In genomic region chr5:147887925-147888324, GRCh38 we compare ENCODE assay signal across 34 cellular contexts. TPM values are rescaled to one million over a fixed set of nuclear protein-coding genes. Genes with fewer than 3 reads are reported as not detected.
A peak's percentile ranks its signal among the peaks of the same experiment; 100 is the strongest.
DNase-seq lines count a peak whose midpoint lies in the region; ATAC-seq, FAIRE-seq and TF ChIP-seq lines count a peak whose summit lies in the region.
"Had no signal": no experiment of that assay in that cellular context is flagged by ENCODE, and none has a peak within 500 bp of the region (broad histone marks: within the 10 kb centered on the region; RNA-seq: fewer than 3 reads in every experiment).

No MANE protein-coding gene starts in this region.

- no peak for TF ChIP-seq CTCF in endothelial cell of umbilical vein (IDR thresholded peaks at IDR 0.05; ENCODE audit: extremely low read depth in 1 of 2, insufficient read depth in 1 of 2, low read depth in 1 of 2, low read length in 2 of 2)

- no peaks in the 10 kb centered on the region for H3K79me2 ChIP-seq in endothelial cell of umbilical vein (ENCODE audit: control insufficient read depth, insufficient read depth, low read length)
- H3K79me2 ChIP-seq: hepatocyte had no signal

- peaks cover 2% of the 10 kb centered on the region for H3K27me3 Mint-ChIP-seq in activated T-helper 2 cell treated with anti-CD3 and anti-CD28 coated beads, Interferon-gamma antibody, Interleukin-2, Interleukin-4, amounts not matched to agents 10 μg/mL and 5 μg/mL and 100 μg/mL, durations not matched to agents 14 hours and 24 hours and 36 hours (ENCODE audit: low read depth)
- H3K27me3 Mint-ChIP-seq: stimulated activated memory B cell treated with anti-CD40 and anti-IgM and Interleukin-4, amounts not matched to agents 10 μg/mL and 1 μg/mL and 100 μg/mL, for 72 hours had no signal

- no TSS peak for BruUV-seq in endothelial cell of umbilical vein (replicated peaks; lab: Mats Ljungman, UMichigan)

- H3K4me3 Mint-ChIP-seq in activated T-helper 2 cell treated with anti-CD3 and anti-CD28 coated beads, Interferon-gamma antibody, Interleukin-2, Interleukin-4, amounts not matched to agents 10 μg/mL and 5 μg/mL and 100 μg/mL, durations not matched to agents 14 hours and 24 hours and 36 hours (ENCODE audit: low read depth): no peak overlapping the region
- H3K4me3 Mint-ChIP-seq: activated naive CD8-positive, alpha-beta T cell; neural crest cell; stimulated activated memory B cell treated with anti-CD40 and anti-IgM and Interleukin-4, amounts not matched to agents 10 μg/mL and 1 μg/mL and 100 μg/mL, for 72 hours had no signal

- no peaks in the 10 kb centered on the region for H3K9me3 ChIP-seq in endothelial cell of umbilical vein (replicated peaks; ENCODE audit: control insufficient read depth, insufficient read depth, low read length)
- H3K9me3 ChIP-seq: esophagus squamous epithelium, gastroesophageal sphincter, MG63, ovary, upper lobe of left lung had no signal

- dilution Hi-C loops in endothelial cell of umbilical vein (cut with MboI; ENCODE audit: extremely low pct_ligation_motif_present, low sequenced_read_pairs): no loop called here

- no peaks in the 10 kb centered on the region for H4K20me1 ChIP-seq in endothelial cell of umbilical vein (replicated peaks; ENCODE audit: control insufficient read depth, extremely low read depth, insufficient read depth, low read length)

- H2AFZ ChIP-seq in endothelial cell of umbilical vein (ENCODE audit: low read depth, low read length): no peak overlapping the region
- H2AFZ ChIP-seq: hepatocyte had no signal

- no peak overlapping the region for H3K4me2 ChIP-seq in endothelial cell of umbilical vein (ENCODE audit: insufficient read depth, low read length)
- H3K4me2 ChIP-seq: hepatocyte had no signal

- H3K36me3 Mint-ChIP-seq in activated T-helper 2 cell treated with anti-CD3 and anti-CD28 coated beads, Interferon-gamma antibody, Interleukin-2, Interleukin-4, amounts not matched to agents 10 μg/mL and 5 μg/mL and 100 μg/mL, durations not matched to agents 14 hours and 24 hours and 36 hours (ENCODE audit: low read depth): no peaks in the 10 kb centered on the region
- H3K36me3 Mint-ChIP-seq: activated naive CD8-positive, alpha-beta T cell; stimulated activated memory B cell treated with anti-CD40 and anti-IgM and Interleukin-4, amounts not matched to agents 10 μg/mL and 1 μg/mL and 100 μg/mL, for 72 hours had no signal

- CTCF ChIA-PET in endothelial cell of umbilical vein (lab: Charles Lee): interaction anchor here (0.9 to 6.0 kb wide), 16 partner anchors 8 to 843 kb away, joined by 3 to 183 read pairs (median 8); no protein-coding TSS in a partner anchor

- no peaks in the 10 kb centered on the region for H3K4me1 Mint-ChIP-seq in activated T-helper 2 cell treated with anti-CD3 and anti-CD28 coated beads, Interferon-gamma antibody, Interleukin-2, Interleukin-4, amounts not matched to agents 10 μg/mL and 5 μg/mL and 100 μg/mL, durations not matched to agents 14 hours and 24 hours and 36 hours (ENCODE audit: low read depth)
- H3K4me1 Mint-ChIP-seq: neural crest cell; stimulated activated memory B cell treated with anti-CD40 and anti-IgM and Interleukin-4, amounts not matched to agents 10 μg/mL and 1 μg/mL and 100 μg/mL, for 72 hours had no signal

- H3K27me3 ChIP-seq in endothelial cell of umbilical vein (ENCODE audit: control insufficient read depth in 2 of 2, insufficient read depth in 2 of 2, low read length in 2 of 2): no peaks in the 10 kb centered on the region
- H3K27me3 ChIP-seq: esophagus squamous epithelium, gastroesophageal sphincter, hepatocyte, ovary, upper lobe of left lung had no signal

- TF ChIP-seq POLR2A in H54 (IDR thresholded peaks at IDR 0.05; ENCODE audit: low read depth, low read length) (no peak), endothelial cell of umbilical vein (IDR thresholded peaks at IDR 0.05; ENCODE audit: low read depth, low read length) (no peak), GM12891 (IDR thresholded peaks at IDR 0.05; ENCODE audit: low read depth, low read length) (no peak)

- H3K27ac Mint-ChIP-seq in activated T-helper 2 cell treated with anti-CD3 and anti-CD28 coated beads, Interferon-gamma antibody, Interleukin-2, Interleukin-4, amounts not matched to agents 10 μg/mL and 5 μg/mL and 100 μg/mL, durations not matched to agents 14 hours and 24 hours and 36 hours: no peak overlapping the region
- H3K27ac Mint-ChIP-seq: activated naive CD8-positive, alpha-beta T cell; stimulated activated memory B cell treated with anti-CD40 and anti-IgM and Interleukin-4, amounts not matched to agents 10 μg/mL and 1 μg/mL and 100 μg/mL, for 72 hours had no signal

- H3K9ac ChIP-seq in endothelial cell of umbilical vein (replicated peaks; ENCODE audit: extremely low read depth, insufficient read depth, low read length): no peak overlapping the region

- H3K9me1 ChIP-seq in endothelial cell of umbilical vein (replicated peaks; ENCODE audit: control insufficient read depth, extremely low read depth, insufficient read depth, low read length): no peaks in the 10 kb centered on the region

- FAIRE-seq in H54 (lab: Jason Lieb, UNC): peak; percentile 83
- no peak for FAIRE-seq in endothelial cell of umbilical vein (lab: Jason Lieb, UNC)
- no peak for FAIRE-seq in GM12891 (lab: Jason Lieb, UNC)

- intact Hi-C loops in endothelial cell of umbilical vein (cut with micrococcal nuclease): loop anchor here (1.0 to 2.0 kb wide), 3 partner anchors 31 to 233 kb away; no protein-coding TSS in a partner anchor
- intact Hi-C loops in activated T-helper 2 cell treated with anti-CD3 and anti-CD28 coated beads, Interferon-gamma antibody, Interleukin-2, Interleukin-4, amounts not matched to agents 10 μg/mL and 5 μg/mL and 100 μg/mL, durations not matched to agents 14 hours and 24 hours and 36 hours (cut with micrococcal nuclease): no loop called here

- ATAC-seq in HG03097 (IDR thresholded peaks at IDR 0.05; ENCODE audit: low FRiP score, unreplicated experiment): no peak
- ATAC-seq: gastroesophageal sphincter; left colon; stimulated activated memory B cell treated with anti-CD40 and anti-IgM and Interleukin-4, amounts not matched to agents 10 μg/mL and 1 μg/mL and 100 μg/mL, for 72 hours had no signal

- no peaks in the 10 kb centered on the region for H3K36me3 ChIP-seq in endothelial cell of umbilical vein (ENCODE audit: control insufficient read depth in 2 of 2, extremely low read depth in 1 of 2, insufficient read depth in 2 of 2, low read length in 2 of 2)
- H3K36me3 ChIP-seq: esophagus squamous epithelium, gastroesophageal sphincter, MG63, ovary, upper lobe of left lung, WERI-Rb-1 had no signal

- POLR2A ChIA-PET in endothelial cell of umbilical vein (lab: Charles Lee): no interaction called here

- H3K9me3 Mint-ChIP-seq in activated T-helper 2 cell treated with anti-CD3 and anti-CD28 coated beads, Interferon-gamma antibody, Interleukin-2, Interleukin-4, amounts not matched to agents 10 μg/mL and 5 μg/mL and 100 μg/mL, durations not matched to agents 14 hours and 24 hours and 36 hours: no peaks in the 10 kb centered on the region
- H3K9me3 Mint-ChIP-seq: neural crest cell; stimulated activated memory B cell treated with anti-CD40 and anti-IgM and Interleukin-4, amounts not matched to agents 10 μg/mL and 1 μg/mL and 100 μg/mL, for 72 hours had no signal

- DNase-seq in H54 (ENCODE audit: insufficient read length, low spot score) (no peak), RKO (ENCODE audit: low spot score) (peak; percentile 48), endothelial cell of umbilical vein (ENCODE audit: low read depth, low spot score) (no peak), kidney tubule cell (ENCODE audit: low spot score) (peak; percentile 80), GM12891 (ENCODE audit: insufficient read length, low spot score) (no peak), DMS 273 treated with DMSO at 0.1 percent for 48 hours (lab: John Stamatoyannopoulos, UW) (no peak)
- DNase-seq in activated T-helper 2 cell treated with anti-CD3 and anti-CD28 coated beads, Interferon-gamma antibody, Interleukin-2, Interleukin-4, amounts not matched to agents 10 μg/mL and 5 μg/mL and 100 μg/mL, durations not matched to agents 14 hours and 24 hours and 36 hours (ENCODE audit: low spot score): no peak
- DNase-seq: activated CD4-positive, alpha-beta T cell treated with anti-CD3 and anti-CD28 coated beads for 4 hours; activated effector memory CD4-positive, alpha-beta T cell treated with Interleukin-2 at 50 U/mL for 16 hours; anterior cingulate cortex; DMS153; esophagus squamous epithelium; KBM-7; left colon; MG63; NCI-H2029; NCI-H526 treated with DMSO at 0.1 percent for 48 hours; ovary; SIG-M5; upper lobe of left lung; WERI-Rb-1 had no signal

- H3K4me3 ChIP-seq in endothelial cell of umbilical vein (replicated peaks in 1 of 3; ENCODE audit: insufficient read depth in 1 of 3, low read depth in 1 of 3, low read length in 3 of 3): no peak overlapping the region
- H3K4me3 ChIP-seq: coronary artery, esophagus squamous epithelium, gastroesophageal sphincter, hepatocyte, MG63, ovary, upper lobe of left lung had no signal

- H3K27ac ChIP-seq in endothelial cell of umbilical vein (ENCODE audit: insufficient read depth, low read depth, low read length): no peak overlapping the region
- H3K27ac ChIP-seq: coronary artery, esophagus squamous epithelium, gastroesophageal sphincter, hepatocyte, ovary, upper lobe of left lung, WERI-Rb-1 had no signal

- peaks cover 8% of the 10 kb centered on the region for H3K4me1 ChIP-seq in endothelial cell of umbilical vein (ENCODE audit: control insufficient read depth, extremely low read depth, insufficient read depth, low read length)
- H3K4me1 ChIP-seq: gastroesophageal sphincter, upper lobe of left lung had no signal

RNA-seq across cellular contexts. Expression of gene SCGB3A2, which starts 9.4 kb away (rescaled TPM):
- total RNA-seq in endothelial cell of umbilical vein: not detected in 2 replicates
- not detected in 2 replicates for polyA plus RNA-seq in endothelial cell of umbilical vein
- polyA plus RNA-seq in endothelial cell of umbilical vein (2011; cell fraction: cytosol; rRNA removed): not detected in 2 replicates
- not detected in 2 replicates for polyA plus RNA-seq in endothelial cell of umbilical vein (2011; cell fraction: nucleus; rRNA removed)
- not detected in 2 replicates for polyA plus RNA-seq in endothelial cell of umbilical vein (2012)
- polyA minus RNA-seq in endothelial cell of umbilical vein: not detected in 2 replicates
- polyA minus RNA-seq in endothelial cell of umbilical vein (2011; cell fraction: cytosol; rRNA and poly(A)+ RNA removed): not detected
- polyA minus RNA-seq in endothelial cell of umbilical vein (2011; cell fraction: nucleus; rRNA and poly(A)+ RNA removed): not detected in 2 replicates
- not detected for polyA plus RNA-seq in GM12891 (2012; ENCODE audit: low read depth, missing spikeins)
- total RNA-seq in activated T-helper 2 cell treated with anti-CD3 and anti-CD28 coated beads, Interferon-gamma antibody, Interleukin-2, Interleukin-4, amounts not matched to agents 10 μg/mL and 5 μg/mL and 100 μg/mL, durations not matched to agents 14 hours and 24 hours and 36 hours: not detected in 2 replicates
- total RNA-seq: cardiac septum, esophagus squamous epithelium, G401, gastroesophageal sphincter, left colon, lung microvascular endothelial cell, neural crest cell, skeletal muscle tissue had no signal
- polyA plus RNA-seq: AG04450, BJ had no signal

RNA-seq across cellular contexts. Expression of gene C5orf46, which starts 18.4 kb away (rescaled TPM):
- total RNA-seq in endothelial cell of umbilical vein: not detected in 2 replicates
- polyA plus RNA-seq in endothelial cell of umbilical vein: 0.66 and 2.3 TPM in 2 replicates
- 1.0 and 1.1 TPM in 2 replicates for polyA plus RNA-seq in endothelial cell of umbilical vein (2011; cell fraction: cytosol; rRNA removed)
- 0.93 and 1.1 TPM in 2 replicates for polyA plus RNA-seq in endothelial cell of umbilical vein (2011; cell fraction: nucleus; rRNA removed)
- polyA plus RNA-seq in endothelial cell of umbilical vein (2012): 0.78 and 2.2 TPM in 2 replicates
- polyA minus RNA-seq in endothelial cell of umbilical vein: 0.42 TPM in 1 of 2 replicates, not detected in the other
- polyA minus RNA-seq in endothelial cell of umbilical vein (2011; cell fraction: cytosol; rRNA and poly(A)+ RNA removed): not detected
- 1.9 TPM in 1 of 2 replicates, not detected in the other for polyA minus RNA-seq in endothelial cell of umbilical vein (2011; cell fraction: nucleus; rRNA and poly(A)+ RNA removed)
- not detected for polyA plus RNA-seq in GM12891 (2012; ENCODE audit: low read depth, missing spikeins)
- total RNA-seq in activated T-helper 2 cell treated with anti-CD3 and anti-CD28 coated beads, Interferon-gamma antibody, Interleukin-2, Interleukin-4, amounts not matched to agents 10 μg/mL and 5 μg/mL and 100 μg/mL, durations not matched to agents 14 hours and 24 hours and 36 hours: not detected in 2 replicates
- total RNA-seq: esophagus squamous epithelium, G401, gastroesophageal sphincter, hepatocyte, left colon, lung microvascular endothelial cell, neural crest cell, ovary, skeletal muscle tissue, upper lobe of left lung had no signal
- polyA plus RNA-seq: AG04450, ovary had no signal

RNA-seq across cellular contexts. Expression of gene SPINK1, which starts 56.5 kb away (rescaled TPM):
- not detected in 2 replicates for total RNA-seq in endothelial cell of umbilical vein
- not detected in 2 replicates for polyA plus RNA-seq in endothelial cell of umbilical vein
- not detected in 2 replicates for polyA plus RNA-seq in endothelial cell of umbilical vein (2011; cell fraction: cytosol; rRNA removed)
- not detected in 2 replicates for polyA plus RNA-seq in endothelial cell of umbilical vein (2011; cell fraction: nucleus; rRNA removed)
- polyA plus RNA-seq in endothelial cell of umbilical vein (2012): not detected in 2 replicates
- polyA minus RNA-seq in endothelial cell of umbilical vein: not detected in 2 replicates
- not detected for polyA minus RNA-seq in endothelial cell of umbilical vein (2011; cell fraction: cytosol; rRNA and poly(A)+ RNA removed)
- not detected in 2 replicates for polyA minus RNA-seq in endothelial cell of umbilical vein (2011; cell fraction: nucleus; rRNA and poly(A)+ RNA removed)
- polyA plus RNA-seq in GM12891 (2012; ENCODE audit: low read depth, missing spikeins): not detected
- total RNA-seq in activated T-helper 2 cell treated with anti-CD3 and anti-CD28 coated beads, Interferon-gamma antibody, Interleukin-2, Interleukin-4, amounts not matched to agents 10 μg/mL and 5 μg/mL and 100 μg/mL, durations not matched to agents 14 hours and 24 hours and 36 hours: not detected in 2 replicates
- total RNA-seq: esophagus squamous epithelium, G401, gastroesophageal sphincter, lung microvascular endothelial cell, neural crest cell, skeletal muscle tissue had no signal
- polyA plus RNA-seq: AG04450, BJ, ovary had no signal

Comparison
In these comparisons a context has a peak if more than half of its experiments do, and no peak if none do; other contexts are left out.
1. DNase-seq: peak in RKO (single experiment) and kidney tubule cell (single experiment); none in H54 (single experiment), endothelial cell of umbilical vein (single experiment), GM12891 (single experiment), activated T-helper 2 cell treated with anti-CD3 and anti-CD28 coated beads, Interferon-gamma antibody, Interleukin-2, Interleukin-4, amounts not matched to agents 10 μg/mL and 5 μg/mL and 100 μg/mL, durations not matched to agents 14 hours and 24 hours and 36 hours (single experiment) and DMS 273 treated with DMSO at 0.1 percent for 48 hours (single experiment).